In genomic region chr14:99678198-99678597, GRCh38 we compare ENCODE assay signal across 31 cellular contexts. TPM values are rescaled to one million over a fixed set of nuclear protein-coding genes. Genes with fewer than 3 reads are reported as not detected.
"Had no signal": no experiment of that assay in that cellular context is flagged by ENCODE, and none has a peak within 500 bp of the region (broad histone marks: within the 10 kb centered on the region; RNA-seq: fewer than 3 reads in every experiment).

No MANE protein-coding gene starts in this region.

- H3K27me3 ChIP-seq: adrenal gland, body of pancreas, cardiac muscle cell, dorsolateral prefrontal cortex had no signal

- DNase-seq: activated CD4-positive, alpha-beta memory T cell treated with anti-CD3 and anti-CD28 coated beads for 36 hours; activated CD4-positive, alpha-beta T cell treated with anti-CD3 and anti-CD28 coated beads for 36 hours; activated CD4-positive, alpha-beta T cell treated with anti-CD3 and anti-CD28 coated beads, Interleukin-2, amount 10 ng/mL, durations not matched to agents 24 days and 14 days; activated CD4-positive, CD25-positive, alpha-beta regulatory T cell; activated CD4-positive, CD25-positive, alpha-beta regulatory T cell treated with anti-CD3 and anti-CD28 coated beads, Interleukin-2, amount 50 U/mL, for 72 hours; activated CD8-positive, alpha-beta memory T cell treated with anti-CD3 and anti-CD28 coated beads, Interleukin-2, amount 10 ng/mL, durations not matched to agents 7 days and 5 days; activated CD8-positive, alpha-beta memory T cell treated with anti-CD3 and anti-CD28 coated beads, Interleukin-2, amount 50 U/mL, for 4 hours; activated CD8-positive, alpha-beta T cell treated with anti-CD3 and anti-CD28 coated beads, Interleukin-2, amount 10 ng/mL, durations not matched to agents 7 days and 5 days; activated effector memory CD4-positive, alpha-beta T cell treated with anti-CD3 and anti-CD28 coated beads, Interleukin-2, amount 50 U/mL, for 16 hours; activated naive CD4-positive, alpha-beta T cell treated with anti-CD3 and anti-CD28 coated beads for 36 hours; activated naive CD8-positive, alpha-beta T cell treated with anti-CD3 and anti-CD28 coated beads for 36 hours; activated naive CD8-positive, alpha-beta T cell treated with anti-CD3 and anti-CD28 coated beads, Interleukin-2, amount 50 U/mL, for 24 hours; activated T-cell treated with anti-CD3 and anti-CD28 coated beads, Interleukin-2, amount 50 U/mL, for 1 hour; activated T-cell treated with anti-CD3 and anti-CD28 coated beads, Interleukin-2, amount 50 U/mL, for 48 hours; adrenal gland; amygdala; effector CD4-positive, alpha-beta T cell; effector memory CD8-positive, alpha-beta T cell; esophagus squamous epithelium; foreskin melanocyte; T-helper 2 cell had no signal

- H3K36me3 ChIP-seq: adrenal gland, cardiac muscle cell, esophagus squamous epithelium, gastroesophageal sphincter had no signal

- H3K9me3 ChIP-seq: adrenal gland, body of pancreas had no signal

- ATAC-seq: activated CD4-positive, alpha-beta T cell treated with anti-CD3 and anti-CD28 coated beads for 36 hours; activated CD8-positive, alpha-beta memory T cell treated with anti-CD3 and anti-CD28 coated beads, Interleukin-2, amount 10 ng/mL, durations not matched to agents 7 days and 5 days; activated CD8-positive, alpha-beta T cell treated with anti-CD3 and anti-CD28 coated beads, Interleukin-2, amount 10 ng/mL, durations not matched to agents 7 days and 5 days; activated naive CD8-positive, alpha-beta T cell treated with anti-CD3 and anti-CD28 coated beads, Interleukin-2, amount 50 U/mL, for 24 hours; body of pancreas; effector memory CD8-positive, alpha-beta T cell; gastroesophageal sphincter had no signal

- H3K4me3 ChIP-seq: adrenal gland, body of pancreas, cardiac muscle cell, coronary artery, dorsolateral prefrontal cortex, esophagus squamous epithelium, gastroesophageal sphincter had no signal

- H3K27ac ChIP-seq: adrenal gland, body of pancreas, cardiac muscle cell, coronary artery, dorsolateral prefrontal cortex, epithelial cell of prostate, esophagus squamous epithelium, gastroesophageal sphincter had no signal

RNA-seq across cellular contexts. Expression of gene CYP46A1, which starts 5.9 kb away (rescaled TPM):
- total RNA-seq: activated CD8-positive, alpha-beta T cell treated with anti-CD3 and anti-CD28 coated beads, Interleukin-2, amount 10 ng/mL, durations not matched to agents 7 days and 5 days; activated T-helper 1 cell treated with anti-CD3 and anti-CD28 coated beads, Interleukin-12 subunit alpha, Interleukin-12 subunit beta, Interleukin-2, Interleukin-4 antibody, amounts not matched to agents 30 ng/mL and 10 ng/mL and 1 ng/mL, durations not matched to agents 14 hours and 24 hours and 36 hours; activated T-helper 2 cell treated with anti-CD3 and anti-CD28 coated beads, Interferon-gamma antibody, Interleukin-2, Interleukin-4, amounts not matched to agents 10 μg/mL and 5 μg/mL and 100 μg/mL, durations not matched to agents 14 hours and 24 hours and 36 hours; T-helper 1 cell treated with Interleukin-12 subunit alpha and Interleukin-12 subunit beta and Interleukin-4 antibody, amounts not matched to agents 30 ng/mL and 1 ng/mL, for 36 hours had no signal

RNA-seq across cellular contexts. Expression of gene HHIPL1, which starts 33.3 kb away (rescaled TPM):
- total RNA-seq: activated CD4-positive, alpha-beta T cell treated with anti-CD3 and anti-CD28 coated beads, Interleukin-2, amount 10 ng/mL, durations not matched to agents 24 days and 14 days; activated CD8-positive, alpha-beta memory T cell treated with anti-CD3 and anti-CD28 coated beads for 36 hours; activated CD8-positive, alpha-beta T cell treated with anti-CD3 and anti-CD28 coated beads, Interleukin-2, amount 10 ng/mL, durations not matched to agents 7 days and 5 days; activated T-helper 1 cell treated with anti-CD3 and anti-CD28 coated beads, Interleukin-12 subunit alpha, Interleukin-12 subunit beta, Interleukin-2, Interleukin-4 antibody, amounts not matched to agents 30 ng/mL and 10 ng/mL and 1 ng/mL, durations not matched to agents 14 hours and 24 hours and 36 hours; activated T-helper 2 cell treated with anti-CD3 and anti-CD28 coated beads, Interferon-gamma antibody, Interleukin-2, Interleukin-4, amounts not matched to agents 10 μg/mL and 5 μg/mL and 100 μg/mL, durations not matched to agents 14 hours and 24 hours and 36 hours had no signal
